In genomic region chr11:134470238-134470637, GRCh38 we compare ENCODE assay signal across 18 cellular contexts. TPM values are rescaled to one million over a fixed set of nuclear protein-coding genes. Genes with fewer than 3 reads are reported as not detected.
A peak's percentile ranks its signal among the peaks of the same experiment; 100 is the strongest.
DNase-seq lines count a peak whose midpoint lies in the region; ATAC-seq, FAIRE-seq and TF ChIP-seq lines count a peak whose summit lies in the region.
"Had no signal": no experiment of that assay in that cellular context is flagged by ENCODE, and none has a peak within 500 bp of the region (broad histone marks: within the 10 kb centered on the region; RNA-seq: fewer than 3 reads in every experiment).

No MANE protein-coding gene starts in this region.

- H3K27ac Mint-ChIP-seq in endodermal cell, result no peak overlapping the region
- H3K27ac Mint-ChIP-seq: CD14-positive monocyte; CD4-positive, alpha-beta T cell; CD8-positive, alpha-beta memory T cell had no signal

- H3K4me3 ChIP-seq in endodermal cell (ENCODE audit: low read length) (no peak overlapping the region), upper lobe of right lung (no peak overlapping the region)
- H3K4me3 ChIP-seq: HAP-1 had no signal

- no peaks in the 10 kb centered on the region for H3K9me3 Mint-ChIP-seq in endodermal cell
- H3K9me3 Mint-ChIP-seq: CD4-positive, alpha-beta T cell; CD8-positive, alpha-beta memory T cell had no signal

- intact Hi-C loops in upper lobe of right lung (cut with DNase I), result no loop called here

- no peaks in the 10 kb centered on the region for H3K36me3 Mint-ChIP-seq in endodermal cell (ENCODE audit: low read depth)
- H3K36me3 Mint-ChIP-seq: CD14-positive monocyte; CD8-positive, alpha-beta memory T cell had no signal

- H3K27me3 Mint-ChIP-seq in endodermal cell (ENCODE audit: insufficient read depth), result peaks cover 28% of the 10 kb centered on the region

- CTCF ChIA-PET in HEK293T (lab: Yijun Ruan, JAX), result no interaction called here

- no peak for DNase-seq in HEK293T (ENCODE audit: extremely low spot score)
- DNase-seq in endodermal cell, result peak; percentile 18
- DNase-seq in upper lobe of right lung, result peak; percentile 33
- no peak for DNase-seq in NCI-H2029 treated with DMSO at 0.1 percent for 48 hours (lab: John Stamatoyannopoulos, UW)
- DNase-seq in GM12892 (ENCODE audit: insufficient read length), result no peak
- no peak for DNase-seq in mucosa of gallbladder (ENCODE audit: low spot score)
- DNase-seq: Calu3; CD4-positive, alpha-beta T cell; CD8-positive, alpha-beta memory T cell; DMS79 treated with DMSO at 0.1 percent for 48 hours; GF-D8; GOT3 had no signal

- peaks cover 27% of the 10 kb centered on the region for H3K27me3 ChIP-seq in endodermal cell (ENCODE audit: control insufficient read depth, insufficient read depth, low read length, poor library complexity, severe bottlenecking)
- H3K27me3 ChIP-seq in upper lobe of right lung, result no peaks in the 10 kb centered on the region

- ATAC-seq in upper lobe of right lung, result no peak

- no peak for TF ChIP-seq POLR2A in GM12892 (IDR thresholded peaks at IDR 0.05; ENCODE audit: low read depth, low read length)

- no peak for FAIRE-seq in GM12892 (lab: Jason Lieb, UNC)
- FAIRE-seq: GM12891, H54 had no signal

- H3K9ac ChIP-seq in endodermal cell (ENCODE audit: extremely low read depth, low read length, poor library complexity, severe bottlenecking), result no peak overlapping the region

- peaks cover 6% of the 10 kb centered on the region for H3K4me1 Mint-ChIP-seq in endodermal cell
- H3K4me1 Mint-ChIP-seq: CD14-positive monocyte; CD8-positive, alpha-beta memory T cell had no signal

- WGBS in endodermal cell (ENCODE audit: insufficient coverage in 1 of 2, insufficient read length in 1 of 2), 2 experiments, result 90 to 94% methylated on average over 4 to 6 of the region's 6 CpGs

- no peak overlapping the region for H3K27ac ChIP-seq in endodermal cell (ENCODE audit: low read depth, low read length)
- H3K27ac ChIP-seq in upper lobe of right lung, result no peak overlapping the region

- H3K4me3 Mint-ChIP-seq in endodermal cell, result no peak overlapping the region
- H3K4me3 Mint-ChIP-seq: CD4-positive, alpha-beta T cell; CD8-positive, alpha-beta memory T cell had no signal

- no peaks in the 10 kb centered on the region for H3K9me3 ChIP-seq in endodermal cell (ENCODE audit: control insufficient read depth, low read length)
- H3K9me3 ChIP-seq in upper lobe of right lung, result no peaks in the 10 kb centered on the region
- H3K9me3 ChIP-seq: HAP-1 had no signal

- H3K4me1 ChIP-seq in endodermal cell (ENCODE audit: control insufficient read depth, insufficient read depth, low read length) (no peaks in the 10 kb centered on the region), upper lobe of right lung (no peaks in the 10 kb centered on the region)
- H3K4me1 ChIP-seq: HAP-1 had no signal

- no peak for TF ChIP-seq CTCF in endodermal cell (conservative IDR thresholded peaks at IDR 0.05)
- no peak for TF ChIP-seq CTCF in upper lobe of right lung (IDR thresholded peaks at IDR 0.05)

- POLR2A ChIA-PET in HEK293T (lab: Yijun Ruan, JAX), result no interaction called here

- H3K36me3 ChIP-seq in endodermal cell (ENCODE audit: control insufficient read depth, insufficient read depth, low read length), result no peaks in the 10 kb centered on the region
- H3K36me3 ChIP-seq in upper lobe of right lung, result no peaks in the 10 kb centered on the region
- H3K36me3 ChIP-seq: HAP-1 had no signal

TF ChIP-seq in HEK293T, 16 proteins besides CTCF, POLR2A, EP300 and RAD21:
- TF ChIP-seq PKNOX1 (IDR thresholded peaks at IDR 0.05), result peak; percentile 60
- TF ChIP-seq ARNT (IDR thresholded peaks at IDR 0.05), result no peak

RNA-seq across cellular contexts. Expression of gene B3GAT1, which starts 58.2 kb away (rescaled TPM):
- total RNA-seq in endodermal cell (10 to 100 TPM; 20.6 to 29.5 TPM), upper lobe of right lung (1.2 TPM), mucosa of gallbladder (0.20 TPM)
- 28.8 TPM for polyA plus RNA-seq in endodermal cell (2013, experiment 1 of 2)
- polyA plus RNA-seq in endodermal cell (2013, experiment 2 of 2), result 26.2 TPM
- polyA plus RNA-seq in GM12892 (2012; ENCODE audit: missing spikeins), result not detected
- total RNA-seq: G401 had no signal
- polyA plus RNA-seq: BJ, CD14-positive monocyte had no signal

Comparison
In these comparisons a context has a peak if more than half of its experiments do, and no peak if none do; other contexts are left out.
1. DNase-seq: peak in endodermal cell (single experiment) and upper lobe of right lung (single experiment); none in HEK293T (single experiment), NCI-H2029 treated with DMSO at 0.1 percent for 48 hours (single experiment), GM12892 (single experiment) and mucosa of gallbladder (single experiment).